8 cellular contexts compared by ENCODE assay signal in the genomic region with DNA sequence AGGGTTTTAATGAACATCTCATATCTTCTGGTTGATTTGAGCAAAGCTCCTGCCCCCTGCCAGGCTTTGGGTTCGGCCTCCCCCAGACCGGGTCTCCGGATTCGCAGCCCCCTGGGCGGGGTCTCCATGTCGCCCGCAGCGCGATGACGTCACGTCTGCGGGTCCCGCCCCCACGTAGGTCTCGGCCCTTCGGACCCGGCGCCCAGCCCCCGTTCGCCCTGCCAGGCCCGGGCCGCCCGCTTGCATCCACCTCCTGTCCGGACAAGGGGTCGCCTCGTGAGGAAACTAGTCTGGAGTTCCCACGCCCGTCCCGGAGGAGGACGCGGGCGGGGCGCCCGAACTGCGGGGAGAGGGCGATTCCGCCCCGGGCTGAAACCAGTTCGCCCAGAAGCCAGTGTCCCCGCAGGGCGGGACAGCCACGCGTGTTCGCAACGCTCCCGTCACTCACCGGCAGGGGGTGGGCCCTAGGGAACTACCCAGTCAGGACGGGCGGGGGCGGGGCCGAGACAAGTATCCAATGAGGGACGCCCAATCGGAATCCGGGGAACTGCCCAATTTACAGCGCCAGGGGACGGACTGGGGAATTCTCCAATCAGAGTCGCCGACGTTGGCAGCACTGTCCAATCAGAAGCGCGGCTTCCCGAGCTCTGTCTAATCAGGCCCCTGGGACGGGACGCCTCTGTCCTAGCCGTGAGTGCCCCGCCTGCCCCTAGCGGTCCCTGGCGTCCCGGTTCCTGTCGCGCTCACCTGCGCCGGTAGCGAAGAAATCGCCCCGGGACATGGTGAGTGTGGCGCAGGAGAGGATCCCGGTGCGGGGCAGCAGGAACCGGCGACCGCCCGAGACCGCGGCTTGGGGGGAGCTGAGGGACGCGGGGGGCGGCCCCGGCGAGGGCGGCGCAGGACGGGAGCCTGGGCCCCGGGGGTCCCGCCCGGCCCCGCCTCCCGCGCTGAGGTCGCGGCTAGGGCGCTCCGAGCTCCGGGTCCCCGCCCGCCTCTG. TPM values are rescaled to one million over a fixed set of nuclear protein-coding genes. Genes with fewer than 3 reads are reported as not detected.
DNase-seq lines count a peak whose midpoint lies in the region; ATAC-seq and TF ChIP-seq lines count a peak whose summit lies in the region.

A gene (plus strand): TSS at position 682 of the 997 bp plus-strand sequence. CDS start 98 bp downstream, at position 780.

- H3K4me3 ChIP-seq in DND-41 (ENCODE audit: low read depth in 1 of 2, low read length in 2 of 2) (peak within 1 kb of the TSS; percentile 86 to 100), fibroblast of mammary gland (ENCODE audit: control insufficient read depth, low read depth, low read length) (peak within 1 kb of the TSS; percentile 70)
- peak within 1 kb of the TSS; percentile 94 for H3K4me3 ChIP-seq in naive thymus-derived CD4-positive, alpha-beta T cell (ENCODE audit: low read length)

- peak; percentile 99 for DNase-seq in DND-41
- peak; percentile 92 for DNase-seq in KG1 (lab: John Stamatoyannopoulos, UW)
- DNase-seq in RPMI8226: peak; percentile 99
- peak; percentile 88 for DNase-seq in activated T-helper 2 cell treated with anti-CD3 and anti-CD28 coated beads, Interferon-gamma antibody, Interleukin-2, Interleukin-4, amounts not matched to agents 10 μg/mL and 5 μg/mL and 100 μg/mL, durations not matched to agents 14 hours and 24 hours and 36 hours (ENCODE audit: low spot score)
- peak; percentile 99 for DNase-seq in fibroblast of mammary gland (ENCODE audit: low read depth)
- peak; percentile 77 to 99 (median 97) for DNase-seq in naive thymus-derived CD4-positive, alpha-beta T cell

- peaks cover 7% of the 10 kb centered on the region for H3K27me3 Mint-ChIP-seq in activated T-helper 2 cell treated with anti-CD3 and anti-CD28 coated beads, Interferon-gamma antibody, Interleukin-2, Interleukin-4, amounts not matched to agents 10 μg/mL and 5 μg/mL and 100 μg/mL, durations not matched to agents 14 hours and 24 hours and 36 hours (ENCODE audit: low read depth)
- peaks cover 0 to 7% (median 0%) of the 10 kb centered on the region in 5 donors for H3K27me3 Mint-ChIP-seq in naive thymus-derived CD4-positive, alpha-beta T cell
- no peaks in the 10 kb centered on the region for H3K27me3 Mint-ChIP-seq in stimulated activated memory B cell treated with anti-CD40 and anti-IgM and Interleukin-4, amounts not matched to agents 10 μg/mL and 1 μg/mL and 100 μg/mL, for 72 hours

- CTCF ChIA-PET in naive thymus-derived CD4-positive, alpha-beta T cell (lab: Charles Lee): interaction anchor here (0.6 to 1.1 kb wide), 6 partner anchors 17 to 357 kb away, joined by 3 to 6 read pairs (median 3); a partner anchor contains a TSS

- peak within 1 kb of the TSS; percentile 96 for H3K4me2 ChIP-seq in DND-41 (ENCODE audit: insufficient read depth, low read length)

- POLR2A ChIA-PET in naive thymus-derived CD4-positive, alpha-beta T cell (lab: Charles Lee): interaction anchor here (0.7 to 2.0 kb wide), 7 partner anchors 15 to 749 kb away, joined by 3 to 15 read pairs (median 4); a partner anchor contains a TSS

- peak within 1 kb of the TSS; percentile 80 for H3K4me3 Mint-ChIP-seq in activated T-helper 2 cell treated with anti-CD3 and anti-CD28 coated beads, Interferon-gamma antibody, Interleukin-2, Interleukin-4, amounts not matched to agents 10 μg/mL and 5 μg/mL and 100 μg/mL, durations not matched to agents 14 hours and 24 hours and 36 hours (ENCODE audit: low read depth)
- H3K4me3 Mint-ChIP-seq in naive thymus-derived CD4-positive, alpha-beta T cell: peak within 1 kb of the TSS; percentile 85 to 96 (median 92)
- H3K4me3 Mint-ChIP-seq in stimulated activated memory B cell treated with anti-CD40 and anti-IgM and Interleukin-4, amounts not matched to agents 10 μg/mL and 1 μg/mL and 100 μg/mL, for 72 hours: peak within 1 kb of the TSS; percentile 98

- H3K27me3 ChIP-seq in DND-41 (ENCODE audit: insufficient read depth, low read length, poor library complexity): no peaks in the 10 kb centered on the region
- no peaks in the 10 kb centered on the region for H3K27me3 ChIP-seq in naive thymus-derived CD4-positive, alpha-beta T cell (ENCODE audit: control insufficient read depth in 2 of 2, insufficient read depth in 2 of 2, low read length in 2 of 2)

- peaks cover 11% of the 10 kb centered on the region for H4K20me1 ChIP-seq in DND-41 (ENCODE audit: insufficient read depth, low read length)

- peak within 1 kb of the TSS; percentile 100 for H3K9ac ChIP-seq in DND-41 (ENCODE audit: low read depth, low read length)

- intact Hi-C loops in activated T-helper 2 cell treated with anti-CD3 and anti-CD28 coated beads, Interferon-gamma antibody, Interleukin-2, Interleukin-4, amounts not matched to agents 10 μg/mL and 5 μg/mL and 100 μg/mL, durations not matched to agents 14 hours and 24 hours and 36 hours (cut with micrococcal nuclease): no loop called here
- intact Hi-C loops in naive thymus-derived CD4-positive, alpha-beta T cell (cut with micrococcal nuclease): loop anchor here in 1 of 2 donors (1.0 to 2.0 kb wide), 9 partner anchors 15 to 665 kb away; a partner anchor contains a TSS

- peak within 1 kb of the TSS; percentile 98 for H3K27ac ChIP-seq in DND-41 (ENCODE audit: low read length)
- peak within 1 kb of the TSS; percentile 75 for H3K27ac ChIP-seq in naive thymus-derived CD4-positive, alpha-beta T cell (ENCODE audit: low read depth, low read length)

- ATAC-seq in DND-41 (ENCODE audit: insufficient read depth, low read depth) (peak; percentile 98), GM21723 (IDR thresholded peaks at IDR 0.05; ENCODE audit: unreplicated experiment) (peak; percentile 92)
- peak; percentile 98 for ATAC-seq in naive thymus-derived CD4-positive, alpha-beta T cell
- peak; percentile 99 for ATAC-seq in stimulated activated memory B cell treated with anti-CD40 and anti-IgM and Interleukin-4, amounts not matched to agents 10 μg/mL and 1 μg/mL and 100 μg/mL, for 72 hours

- H3K36me3 Mint-ChIP-seq in activated T-helper 2 cell treated with anti-CD3 and anti-CD28 coated beads, Interferon-gamma antibody, Interleukin-2, Interleukin-4, amounts not matched to agents 10 μg/mL and 5 μg/mL and 100 μg/mL, durations not matched to agents 14 hours and 24 hours and 36 hours (ENCODE audit: low read depth): peaks cover 11% of the 10 kb centered on the region
- peaks cover 8 to 32% (median 17%) of the 10 kb centered on the region in 5 donors for H3K36me3 Mint-ChIP-seq in naive thymus-derived CD4-positive, alpha-beta T cell
- H3K36me3 Mint-ChIP-seq in stimulated activated memory B cell treated with anti-CD40 and anti-IgM and Interleukin-4, amounts not matched to agents 10 μg/mL and 1 μg/mL and 100 μg/mL, for 72 hours: peaks cover 24% of the 10 kb centered on the region

- H3K9me3 ChIP-seq in DND-41 (ENCODE audit: insufficient read depth, low read length, severe bottlenecking): peaks cover 8% of the 10 kb centered on the region
- peaks cover 0 to 14% (median 0%) of the 10 kb centered on the region in 3 experiments for H3K9me3 ChIP-seq in naive thymus-derived CD4-positive, alpha-beta T cell (ENCODE audit: control insufficient read depth in 2 of 3, low read length in 3 of 3)

- peaks cover 29% of the 10 kb centered on the region for H3K4me1 ChIP-seq in DND-41 (ENCODE audit: insufficient read depth, low read length)
- peaks cover 3 to 13% of the 10 kb centered on the region in 2 donors for H3K4me1 ChIP-seq in naive thymus-derived CD4-positive, alpha-beta T cell (ENCODE audit: control insufficient read depth in 2 of 2, insufficient read depth in 2 of 2, low read length in 2 of 2)

- TF ChIP-seq CTCF in DND-41 (IDR thresholded peaks at IDR 0.05; ENCODE audit: borderline replicate concordance, extremely low read depth, low read length, poor library complexity, severe bottlenecking) (peak; percentile 65), fibroblast of mammary gland (conservative IDR thresholded peaks at IDR 0.05; ENCODE audit: control insufficient read depth, insufficient read depth, low read depth, low read length) (peak; percentile 20)

- H3K27ac Mint-ChIP-seq in activated T-helper 2 cell treated with anti-CD3 and anti-CD28 coated beads, Interferon-gamma antibody, Interleukin-2, Interleukin-4, amounts not matched to agents 10 μg/mL and 5 μg/mL and 100 μg/mL, durations not matched to agents 14 hours and 24 hours and 36 hours: peak within 1 kb of the TSS; percentile 49
- H3K27ac Mint-ChIP-seq in naive thymus-derived CD4-positive, alpha-beta T cell: peak within 1 kb of the TSS; percentile 70 to 90 (median 82)
- H3K27ac Mint-ChIP-seq in stimulated activated memory B cell treated with anti-CD40 and anti-IgM and Interleukin-4, amounts not matched to agents 10 μg/mL and 1 μg/mL and 100 μg/mL, for 72 hours: peak within 1 kb of the TSS; percentile 98

- peaks cover 45% of the 10 kb centered on the region for H3K79me2 ChIP-seq in DND-41 (ENCODE audit: insufficient read depth, low read length)

- peak within 1 kb of the TSS; percentile 95 for H2AFZ ChIP-seq in DND-41 (ENCODE audit: low read depth, low read length)

- peaks cover 25% of the 10 kb centered on the region for H3K9me3 Mint-ChIP-seq in activated T-helper 2 cell treated with anti-CD3 and anti-CD28 coated beads, Interferon-gamma antibody, Interleukin-2, Interleukin-4, amounts not matched to agents 10 μg/mL and 5 μg/mL and 100 μg/mL, durations not matched to agents 14 hours and 24 hours and 36 hours
- H3K9me3 Mint-ChIP-seq in naive thymus-derived CD4-positive, alpha-beta T cell: peaks cover 0 to 38% (median 15%) of the 10 kb centered on the region in 11 donors
- peaks cover 9% of the 10 kb centered on the region for H3K9me3 Mint-ChIP-seq in stimulated activated memory B cell treated with anti-CD40 and anti-IgM and Interleukin-4, amounts not matched to agents 10 μg/mL and 1 μg/mL and 100 μg/mL, for 72 hours

- peaks cover 9% of the 10 kb centered on the region for H3K36me3 ChIP-seq in DND-41 (ENCODE audit: insufficient read depth, low read length)
- H3K36me3 ChIP-seq in naive thymus-derived CD4-positive, alpha-beta T cell (ENCODE audit: control insufficient read depth in 2 of 3, insufficient read depth in 3 of 3, low read length in 3 of 3): peaks cover 0 to 7% (median 0%) of the 10 kb centered on the region in 3 experiments

- no peaks in the 10 kb centered on the region for H3K4me1 Mint-ChIP-seq in activated T-helper 2 cell treated with anti-CD3 and anti-CD28 coated beads, Interferon-gamma antibody, Interleukin-2, Interleukin-4, amounts not matched to agents 10 μg/mL and 5 μg/mL and 100 μg/mL, durations not matched to agents 14 hours and 24 hours and 36 hours (ENCODE audit: low read depth)
- H3K4me1 Mint-ChIP-seq in naive thymus-derived CD4-positive, alpha-beta T cell: peaks cover 5 to 33% (median 18%) of the 10 kb centered on the region in 7 donors
- H3K4me1 Mint-ChIP-seq in stimulated activated memory B cell treated with anti-CD40 and anti-IgM and Interleukin-4, amounts not matched to agents 10 μg/mL and 1 μg/mL and 100 μg/mL, for 72 hours: peaks cover 20% of the 10 kb centered on the region

RNA-seq across cellular contexts. Expression of the gene that starts here (rescaled TPM):
- total RNA-seq in activated T-helper 2 cell treated with anti-CD3 and anti-CD28 coated beads, Interferon-gamma antibody, Interleukin-2, Interleukin-4, amounts not matched to agents 10 μg/mL and 5 μg/mL and 100 μg/mL, durations not matched to agents 14 hours and 24 hours and 36 hours: 0.66 and 1.3 TPM in 2 replicates
- total RNA-seq in naive thymus-derived CD4-positive, alpha-beta T cell: 1 to 10 TPM; 1.2 to 10.0 (median 2.7) TPM
- 1 to 10 TPM; 2.4 to 7.1 TPM for polyA plus RNA-seq in naive thymus-derived CD4-positive, alpha-beta T cell

Comparison
In these comparisons a context has a peak if more than half of its experiments do, and no peak if none do; other contexts are left out.
1. Peak in every context shown above with its lines: DNase-seq, ATAC-seq, H3K4me3 ChIP-seq and H3K27ac ChIP-seq.